8 cellular contexts compared by ENCODE assay signal in the genomic region with DNA sequence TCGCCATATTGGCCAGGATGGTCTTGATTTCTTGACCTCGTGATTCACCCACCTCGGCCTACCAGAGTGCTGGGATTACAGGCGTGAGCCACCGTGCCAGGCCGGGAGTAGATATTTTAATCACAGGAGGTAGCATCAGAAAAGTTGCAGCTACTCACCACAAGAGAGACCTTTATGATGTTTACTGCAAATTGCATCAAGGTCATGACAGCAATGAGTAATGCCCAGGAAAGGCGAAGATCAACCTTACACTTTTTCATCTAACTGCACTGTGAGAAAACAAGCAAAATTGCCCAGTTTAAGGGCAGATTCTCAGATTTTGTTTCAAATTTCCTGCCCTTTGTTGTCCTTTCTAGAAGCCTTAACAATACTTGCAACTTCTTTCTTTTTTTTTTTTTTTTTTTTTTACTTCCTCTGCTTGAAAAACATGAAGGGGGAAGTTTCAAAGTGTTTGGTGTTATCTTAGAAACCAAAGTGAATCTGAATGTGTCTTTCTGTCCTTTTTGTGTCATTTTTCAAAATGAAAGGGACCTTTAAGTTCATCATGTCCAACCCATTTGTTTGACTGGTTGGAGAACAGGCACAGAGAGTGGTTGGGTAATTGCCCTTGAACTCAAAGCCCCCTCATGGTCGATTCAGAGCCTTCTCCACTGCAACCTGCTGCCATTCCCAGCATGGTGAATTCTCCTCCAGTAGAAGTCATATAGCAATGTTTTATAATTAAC. TPM values are rescaled to one million over a fixed set of nuclear protein-coding genes. Genes with fewer than 3 reads are reported as not detected.
DNase-seq lines count a peak whose midpoint lies in the region; ATAC-seq and TF ChIP-seq lines count a peak whose summit lies in the region.

No MANE protein-coding gene starts in this region.

- no peak overlapping the region for H2AFZ ChIP-seq in MM.1S (ENCODE audit: low read length)

- DNase-seq in CD8-positive, alpha-beta memory T cell = peak in 3 of 5 donors; percentile 71 to 80 (median 78)
- DNase-seq in MM.1S (no peak), memory B cell (ENCODE audit: low spot score in 2 of 2) (no peak), DMS53 (lab: John Stamatoyannopoulos, UW) (no peak), hepatic stellate cell (ENCODE audit: low spot score) (no peak), GM03348 (ENCODE audit: low spot score) (no peak)
- DNase-seq in activated naive CD4-positive, alpha-beta T cell treated with Interleukin-2 at 50 U/mL for 16 hours = peak; percentile 64

- H3K4me1 Mint-ChIP-seq in CD8-positive, alpha-beta memory T cell = peaks cover 97 to 100% (median 98%) of the 10 kb centered on the region in 3 donors
- H3K4me1 Mint-ChIP-seq in memory B cell = peaks cover 60% of the 10 kb centered on the region

- no peak for TF ChIP-seq CTCF in MM.1S (IDR thresholded peaks at IDR 0.05; ENCODE audit: low read length)

- CTCF ChIA-PET in CD8-positive, alpha-beta memory T cell (lab: Charles Lee) = interaction anchor here (0.6 to 4.3 kb wide), 8 partner anchors 11 to 62 kb away, joined by 3 to 30 read pairs (median 4); a partner anchor contains a TSS

- peak overlapping the region; percentile 78 to 99 (median 93) for H3K27ac Mint-ChIP-seq in CD8-positive, alpha-beta memory T cell
- peak overlapping the region; percentile 90 for H3K27ac Mint-ChIP-seq in memory B cell

- H3K4me3 ChIP-seq in CD8-positive, alpha-beta memory T cell (ENCODE audit: low read length) = peak overlapping the region; percentile 45
- H3K4me3 ChIP-seq in MM.1S (ENCODE audit: low read length) = no peak overlapping the region

- no peaks in the 10 kb centered on the region for H3K9me3 ChIP-seq in CD8-positive, alpha-beta memory T cell (ENCODE audit: low read length)
- H3K9me3 ChIP-seq in MM.1S (replicated peaks; ENCODE audit: insufficient read depth, low read length) = no peaks in the 10 kb centered on the region

- H3K9ac ChIP-seq in MM.1S (ENCODE audit: low read length) = no peak overlapping the region

- peaks cover 0 to 50% (median 16%) of the 10 kb centered on the region in 3 donors for H3K36me3 Mint-ChIP-seq in CD8-positive, alpha-beta memory T cell
- peaks cover 16% of the 10 kb centered on the region for H3K36me3 Mint-ChIP-seq in memory B cell

- no peaks in the 10 kb centered on the region for H3K27me3 ChIP-seq in CD8-positive, alpha-beta memory T cell (ENCODE audit: insufficient read depth, low read length, poor library complexity, severe bottlenecking)
- H3K27me3 ChIP-seq in MM.1S (replicated peaks; ENCODE audit: insufficient read depth, low read length) = no peaks in the 10 kb centered on the region

- peaks cover 80% of the 10 kb centered on the region for H3K79me2 ChIP-seq in MM.1S (ENCODE audit: low read length)

- no peaks in the 10 kb centered on the region for H3K36me3 ChIP-seq in CD8-positive, alpha-beta memory T cell (ENCODE audit: insufficient read depth, low read length)
- no peaks in the 10 kb centered on the region for H3K36me3 ChIP-seq in MM.1S (replicated peaks; ENCODE audit: insufficient read depth, low read length)

- no peaks in the 10 kb centered on the region for H3K27me3 Mint-ChIP-seq in CD8-positive, alpha-beta memory T cell
- no peaks in the 10 kb centered on the region for H3K27me3 Mint-ChIP-seq in memory B cell

- peaks cover 98% of the 10 kb centered on the region for H3K4me1 ChIP-seq in CD8-positive, alpha-beta memory T cell (ENCODE audit: insufficient read depth, low read length)
- H3K4me1 ChIP-seq in MM.1S (ENCODE audit: low read length) = peaks cover 32% of the 10 kb centered on the region

- H3K9me3 Mint-ChIP-seq in CD8-positive, alpha-beta memory T cell = no peaks in the 10 kb centered on the region
- H3K9me3 Mint-ChIP-seq in memory B cell = no peaks in the 10 kb centered on the region

- H3K9me2 ChIP-seq in MM.1S (replicated peaks; ENCODE audit: insufficient read depth, low read length) = no peaks in the 10 kb centered on the region

- peak overlapping the region; percentile 32 to 82 (median 78) for H3K4me3 Mint-ChIP-seq in CD8-positive, alpha-beta memory T cell
- H3K4me3 Mint-ChIP-seq in memory B cell = peak overlapping the region; percentile 68

- no peaks in the 10 kb centered on the region for H3F3A ChIP-seq in MM.1S (ENCODE audit: insufficient read depth, low read length)

- H3K27ac ChIP-seq in CD8-positive, alpha-beta memory T cell (ENCODE audit: low read depth, low read length) = peak overlapping the region; percentile 44
- peak overlapping the region; percentile 33; the same call in 1 of the 2 replicates for H3K27ac ChIP-seq in MM.1S (ENCODE audit: low read length)

- no peaks in the 10 kb centered on the region for H4K20me1 ChIP-seq in MM.1S (ENCODE audit: insufficient read depth, low read length)

- POLR2A ChIA-PET in CD8-positive, alpha-beta memory T cell (lab: Charles Lee) = interaction anchor here (0.6 to 3.1 kb wide), 12 partner anchors 10 to 35 kb away, joined by 3 to 13 read pairs (median 6); a partner anchor contains a TSS

- peak overlapping the region; percentile 46 for H3K4me2 ChIP-seq in MM.1S (ENCODE audit: low read depth, low read length)

- ATAC-seq in memory B cell (ENCODE audit: low read depth) (peak; percentile 49), HG03097 (IDR thresholded peaks at IDR 0.05; ENCODE audit: low FRiP score, unreplicated experiment) (no peak)

RNA-seq across cellular contexts. Expression of a gene that starts 25.0 kb away (rescaled TPM):
- 10 to 100 TPM; 55.3 to 56.3 TPM for total RNA-seq in CD8-positive, alpha-beta memory T cell
- polyA plus RNA-seq in CD8-positive, alpha-beta memory T cell = 108 TPM

Comparison
In these comparisons a context has a peak if more than half of its experiments do, and no peak if none do; other contexts are left out.
1. DNase-seq: peak in CD8-positive, alpha-beta memory T cell (3 of 5) and activated naive CD4-positive, alpha-beta T cell treated with Interleukin-2 at 50 U/mL for 16 hours (single experiment); none in MM.1S (single experiment), memory B cell (0 of 2), DMS53 (single experiment), hepatic stellate cell (single experiment) and GM03348 (single experiment).